In genomic region chr2:74450570-74451190, GRCh38 we compare ENCODE assay signal across 26 cellular contexts.
"Had no signal": no experiment of that assay in that cellular context is flagged by ENCODE, and none has a peak within 500 bp of the region (broad histone marks: within the 10 kb centered on the region; RNA-seq: fewer than 3 reads in every experiment).

No MANE protein-coding gene starts in this region.

- DNase-seq: activated CD4-positive, alpha-beta T cell treated with anti-CD3 and anti-CD28 coated beads for 4 hours; activated CD4-positive, alpha-beta T cell treated with anti-CD3 and anti-CD28 coated beads, Interleukin-2, amount 50 U/mL, for 1 hour; activated CD4-positive, alpha-beta T cell treated with anti-CD3 and anti-CD28 coated beads, Interleukin-2, amount 50 U/mL, for 48 hours; activated CD4-positive, CD25-positive, alpha-beta regulatory T cell; activated CD4-positive, CD25-positive, alpha-beta regulatory T cell treated with anti-CD3 and anti-CD28 coated beads, Interleukin-2, amount 50 U/mL, for 72 hours; activated CD8-positive, alpha-beta memory T cell treated with anti-CD3 and anti-CD28 coated beads for 24 hours; activated CD8-positive, alpha-beta T cell treated with anti-CD3 and anti-CD28 coated beads for 36 hours; activated effector memory CD4-positive, alpha-beta T cell treated with Interleukin-2 at 50 U/mL for 16 hours; activated gamma-delta T cell treated with Interleukin-2 at 50 U/mL for 16 hours; activated naive CD4-positive, alpha-beta T cell treated with anti-CD3 and anti-CD28 coated beads, Interleukin-2, amount 50 U/mL, for 16 hours; activated naive CD4-positive, alpha-beta T cell treated with Interleukin-2 at 50 U/mL for 16 hours; activated T-cell treated with anti-CD3 and anti-CD28 coated beads, Interleukin-2, amount 50 U/mL, for 4 hours; amniotic stem cell; anterior cingulate cortex; brain microvascular endothelial cell; cortex of kidney; dermis blood vessel endothelial cell; effector CD8-positive, alpha-beta T cell; endodermal cell; foreskin fibroblast; head of caudate nucleus; T-helper 2 cell had no signal

- ATAC-seq: activated CD8-positive, alpha-beta T cell treated with anti-CD3 and anti-CD28 coated beads for 36 hours; activated T-cell treated with anti-CD3 and anti-CD28 coated beads, Interleukin-2, amount 50 U/mL, for 4 hours; activated T-helper 17 cell treated with anti-CD3 and anti-CD28 coated beads, Interleukin-2, amount 50 U/mL, for 72 hours; esophagus mucosa had no signal

- H3K9me3 Mint-ChIP-seq: activated CD8-positive, alpha-beta T cell treated with anti-CD3 and anti-CD28 coated beads for 36 hours; activated T-cell treated with anti-CD3 and anti-CD28 coated beads, Interleukin-2, amount 50 U/mL, for 4 hours; activated T-helper 17 cell treated with anti-CD3 and anti-CD28 coated beads, Interleukin-2, amount 50 U/mL, for 72 hours; central memory CD8-positive, alpha-beta T cell; endodermal cell had no signal

- H3K36me3 ChIP-seq: brain microvascular endothelial cell had no signal

- H3K4me3 Mint-ChIP-seq: activated CD8-positive, alpha-beta T cell treated with anti-CD3 and anti-CD28 coated beads for 36 hours; activated naive CD8-positive, alpha-beta T cell; activated T-cell treated with anti-CD3 and anti-CD28 coated beads, Interleukin-2, amount 50 U/mL, for 4 hours; activated T-helper 17 cell treated with anti-CD3 and anti-CD28 coated beads, Interleukin-2, amount 50 U/mL, for 72 hours; central memory CD8-positive, alpha-beta T cell; endodermal cell had no signal

- H3K27ac ChIP-seq: brain microvascular endothelial cell had no signal

- H3K27me3 ChIP-seq: brain microvascular endothelial cell had no signal

- H3K27ac Mint-ChIP-seq: activated CD8-positive, alpha-beta T cell treated with anti-CD3 and anti-CD28 coated beads for 36 hours; activated naive CD8-positive, alpha-beta T cell; activated T-helper 17 cell treated with anti-CD3 and anti-CD28 coated beads, Interleukin-2, amount 50 U/mL, for 72 hours had no signal

- H3K27me3 Mint-ChIP-seq: activated naive CD8-positive, alpha-beta T cell; activated T-helper 17 cell treated with anti-CD3 and anti-CD28 coated beads, Interleukin-2, amount 50 U/mL, for 72 hours; central memory CD8-positive, alpha-beta T cell had no signal
